Comparison of ENCODE assay signal across 17 cellular contexts in the genomic region with DNA sequence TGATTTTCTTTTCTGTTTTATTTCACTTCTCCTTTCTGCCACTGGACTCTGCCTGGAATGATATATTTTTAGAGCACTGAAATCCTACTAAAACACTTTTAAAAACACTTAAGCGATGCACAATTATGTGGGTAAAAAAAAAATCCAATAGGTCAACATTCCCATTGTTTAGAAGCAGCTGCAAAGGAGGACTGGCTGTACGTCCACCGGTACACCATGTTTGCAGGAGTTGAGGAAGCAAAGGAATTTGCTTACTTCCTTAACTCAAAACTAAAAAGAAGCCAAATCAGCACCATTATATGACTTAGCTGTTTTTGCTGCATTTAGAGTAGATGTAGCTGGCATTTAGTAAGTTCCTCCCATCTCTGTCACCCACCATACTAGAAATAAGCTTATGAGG.
DNase-seq lines count a peak whose midpoint lies in the region; ATAC-seq and TF ChIP-seq lines count a peak whose summit lies in the region.
"Had no signal": no experiment of that assay in that cellular context is flagged by ENCODE, and none has a peak within 500 bp of the region (broad histone marks: within the 10 kb centered on the region; RNA-seq: fewer than 3 reads in every experiment).

No MANE protein-coding gene starts in this region.

- H4K20me1 ChIP-seq in BLaER1 treated with 17β-estradiol and CSF1 and Interleukin-3, amounts not matched to agents 10 nM and 100 nM, result no peaks in the 10 kb centered on the region

- no peaks in the 10 kb centered on the region for H3K27me3 ChIP-seq in BLaER1 treated with 17β-estradiol and CSF1 and Interleukin-3, amounts not matched to agents 10 nM and 100 nM
- H3K27me3 ChIP-seq in parathyroid adenoma (ENCODE audit: control insufficient read depth, insufficient read depth, low read length), result no peaks in the 10 kb centered on the region

- H3K9ac ChIP-seq in BLaER1 treated with 17β-estradiol and CSF1 and Interleukin-3, amounts not matched to agents 10 nM and 100 nM, result peak overlapping the region in 4 of 11 experiments; percentile 27 to 66 (median 53); a peak in 7 of 22 replicates
- H3K9ac ChIP-seq in parathyroid adenoma, result no peak overlapping the region

- ATAC-seq in GM18873 (IDR thresholded peaks at IDR 0.05; ENCODE audit: low FRiP score, unreplicated experiment) (no peak), HG02981 (IDR thresholded peaks at IDR 0.05; ENCODE audit: unreplicated experiment) (no peak)

- peaks cover 0 to 5% (median 0%) of the 10 kb centered on the region in 11 experiments; a peak in 2 of 22 replicates for H3K9me3 ChIP-seq in BLaER1 treated with 17β-estradiol and CSF1 and Interleukin-3, amounts not matched to agents 10 nM and 100 nM (replicated peaks in 1 of 11)
- no peaks in the 10 kb centered on the region for H3K9me3 ChIP-seq in parathyroid adenoma (ENCODE audit: control insufficient read depth, low read length)

- H2AFZ ChIP-seq in parathyroid adenoma, result peak overlapping the region; percentile 6

- TF ChIP-seq CTCF in fibroblast of pulmonary artery (IDR thresholded peaks at IDR 0.05; ENCODE audit: low read length, missing control alignments) (no peak), parathyroid adenoma (IDR thresholded peaks at IDR 0.05) (no peak)

- H3K36me3 ChIP-seq in BLaER1 treated with 17β-estradiol and CSF1 and Interleukin-3, amounts not matched to agents 10 nM and 100 nM, result no peaks in the 10 kb centered on the region
- no peaks in the 10 kb centered on the region for H3K36me3 ChIP-seq in parathyroid adenoma (ENCODE audit: control insufficient read depth, insufficient read depth, low read length)

- H3K4me3 ChIP-seq in BLaER1 treated with 17β-estradiol and CSF1 and Interleukin-3, amounts not matched to agents 10 nM and 100 nM, result peak overlapping the region in 3 of 10 experiments; percentile 35 to 45 (median 36); a peak in 6 of 20 replicates
- H3K4me3 ChIP-seq in fibroblast of pulmonary artery (replicated peaks; ENCODE audit: low read depth, low read length) (no peak overlapping the region), parathyroid adenoma (ENCODE audit: low read depth, low read length) (no peak overlapping the region)

- peak overlapping the region in 7 of 11 experiments; percentile 10 to 88 (median 76); a peak in 14 of 22 replicates for H3K27ac ChIP-seq in BLaER1 treated with 17β-estradiol and CSF1 and Interleukin-3, amounts not matched to agents 10 nM and 100 nM
- no peak overlapping the region for H3K27ac ChIP-seq in parathyroid adenoma

- DNase-seq in MV-4-11 (lab: John Stamatoyannopoulos, UW) (peak; percentile 39), fibroblast of pulmonary artery (ENCODE audit: low read depth) (peak; percentile 5), NCI-H1417 (lab: John Stamatoyannopoulos, UW) (no peak), superior temporal gyrus (ENCODE audit: extremely low spot score) (no peak)
- DNase-seq: AML-193; Calu3; CD4-positive, alpha-beta T cell; DND-41; GF-D8; NCI-H1048; NCI-H1694 treated with DMSO at 0.1 percent for 48 hours; NCI-H446; SHP77 treated with DMSO at 0.1 percent for 48 hours had no signal

- peaks cover 17 to 32% (median 24%) of the 10 kb centered on the region in 10 experiments for H3K4me1 ChIP-seq in BLaER1 treated with 17β-estradiol and CSF1 and Interleukin-3, amounts not matched to agents 10 nM and 100 nM
- H3K4me1 ChIP-seq in parathyroid adenoma, result peaks cover 4% of the 10 kb centered on the region

- H3K79me2 ChIP-seq in parathyroid adenoma, result no peaks in the 10 kb centered on the region

- peak overlapping the region in 10 of 11 experiments; percentile 10 to 84 (median 54); a peak in 16 of 22 replicates for H3K4me2 ChIP-seq in BLaER1 treated with 17β-estradiol and CSF1 and Interleukin-3, amounts not matched to agents 10 nM and 100 nM
- H3K4me2 ChIP-seq in parathyroid adenoma (ENCODE audit: low read length), result no peak overlapping the region

Comparison
In these comparisons a context has a peak if more than half of its experiments do, and no peak if none do; other contexts are left out.
1. DNase-seq: peak in MV-4-11 (single experiment) and fibroblast of pulmonary artery (single experiment); none in NCI-H1417 (0 of 3) and superior temporal gyrus (single experiment).